ENCODE assay signal across 8 cellular contexts in the genomic region with DNA sequence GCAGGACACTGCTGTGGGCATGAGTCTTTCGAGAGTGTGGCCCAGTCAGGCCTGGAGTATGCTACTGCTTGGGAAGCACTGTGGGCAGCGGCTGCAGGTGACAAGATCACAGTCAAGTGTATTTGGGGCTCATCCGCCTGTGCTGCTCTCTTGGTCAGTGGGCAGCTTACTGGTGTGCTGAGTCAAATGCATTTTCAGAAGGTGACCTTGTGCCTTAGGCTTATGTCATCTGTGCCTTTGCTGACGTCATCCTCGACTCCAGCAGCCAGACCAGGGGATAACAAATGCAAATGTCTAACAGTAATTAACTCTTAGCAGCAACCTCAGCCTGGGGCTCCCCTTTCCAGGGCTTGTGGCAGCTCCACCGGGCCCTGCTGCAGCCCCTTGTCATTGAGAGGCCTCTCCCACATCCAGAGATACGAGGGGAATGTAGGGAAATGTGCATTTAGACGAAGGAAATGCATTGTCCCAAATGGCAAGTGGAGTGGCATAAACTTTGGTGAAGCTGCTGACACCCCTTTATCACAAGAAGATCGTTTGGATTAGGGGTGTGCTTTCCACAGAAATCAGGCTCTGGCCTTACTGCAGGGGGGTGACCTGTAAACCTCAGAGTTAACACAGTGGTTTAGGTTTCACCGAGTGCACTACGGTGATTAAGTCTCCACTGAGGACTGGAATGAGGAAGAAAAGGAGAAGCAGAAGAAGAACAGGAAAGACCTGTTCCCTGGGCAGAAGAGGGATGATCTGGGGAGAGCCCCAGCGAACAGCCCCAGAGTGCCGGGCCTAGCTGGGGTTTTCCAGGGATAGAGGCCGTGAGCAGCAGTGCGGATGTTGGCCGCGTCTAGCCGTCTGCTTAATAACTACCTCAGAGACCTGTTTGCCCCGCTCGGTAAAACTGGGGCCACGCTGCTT. TPM values are rescaled to one million over a fixed set of nuclear protein-coding genes. Genes with fewer than 3 reads are reported as not detected.
DNase-seq lines count a peak whose midpoint lies in the region; ATAC-seq, FAIRE-seq and TF ChIP-seq lines count a peak whose summit lies in the region.

No MANE protein-coding gene starts in this region.

- peak overlapping the region; percentile 91 to 94 for H3K27ac Mint-ChIP-seq in natural killer cell

- no peaks in the 10 kb centered on the region for H3K27me3 Mint-ChIP-seq in natural killer cell (ENCODE audit: low read depth in 2 of 2)

- ATAC-seq in A549 (no peak), GM19035 (IDR thresholded peaks at IDR 0.05; ENCODE audit: unreplicated experiment) (peak; percentile 48), natural killer cell (peak in 1 of 3 donors; percentile 25), GM18498 (IDR thresholded peaks at IDR 0.05; ENCODE audit: unreplicated experiment) (no peak)

- H3K4me1 ChIP-seq in A549: peaks cover 56% of the 10 kb centered on the region

- DNase-seq in A549 (ENCODE audit: low read depth in 1 of 2, low spot score in 1 of 2): no peak
- DNase-seq in LoVo (ENCODE audit: low spot score): peak; percentile 74
- peak; percentile 98 for DNase-seq in bronchial epithelial cell (ENCODE audit: low read depth)
- no peak for DNase-seq in natural killer cell
- DNase-seq in NCI-H128 (lab: John Stamatoyannopoulos, UW; ENCODE audit: unreplicated experiment): no peak
- DNase-seq in Ammon's horn (ENCODE audit: low spot score): no peak

- FAIRE-seq in A549 (lab: Jason Lieb, UNC) (no peak), bronchial epithelial cell (lab: Jason Lieb, UNC) (peak; percentile 47)

- TF ChIP-seq EP300 in A549 (IDR thresholded peaks at IDR 0.05): no peak

- peak overlapping the region; percentile 91 to 97 for H3K27ac ChIP-seq in A549

- H3K9me3 ChIP-seq in A549: no peaks in the 10 kb centered on the region

- CTCF ChIA-PET in A549 (lab: Yijun Ruan, JAX): interaction anchor here (0.8 to 1.5 kb wide), 5 partner anchors 11 to 102 kb away, joined by 3 to 4 read pairs (median 3); no protein-coding TSS in a partner anchor

- intact Hi-C loops in natural killer cell (cut with micrococcal nuclease): loop anchor here (2.0 to 10.0 kb wide), 5 partner anchors 35 to 127 kb away; partner anchors contain the start of gene PSMA6

- 84% methylated on average over 21 of the region's 21 CpGs for WGBS in A549 (ENCODE audit: missing lambda C conversion rate)

- TF ChIP-seq CTCF in A549 (IDR thresholded peaks at IDR 0.05) (no peak), bronchial epithelial cell (IDR thresholded peaks at IDR 0.05; ENCODE audit: insufficient read depth, low read length, severe bottlenecking) (no peak), natural killer cell (IDR thresholded peaks at IDR 0.05) (no peak)

- POLR2A ChIA-PET in A549 (lab: Yijun Ruan, JAX): no interaction called here

- H3K27me3 ChIP-seq in bronchial epithelial cell (ENCODE audit: control insufficient read depth, insufficient read depth, low read length): no peaks in the 10 kb centered on the region

- no peaks in the 10 kb centered on the region for H3K36me3 ChIP-seq in bronchial epithelial cell (ENCODE audit: control insufficient read depth, insufficient read depth, low read length)

- no peaks in the 10 kb centered on the region for H3K36me3 Mint-ChIP-seq in natural killer cell

- no peak overlapping the region for H3K4me2 ChIP-seq in A549

- no peak overlapping the region for H3K4me3 Mint-ChIP-seq in natural killer cell

- no peak for TF ChIP-seq RAD21 in A549 (conservative IDR thresholded peaks at IDR 0.05 in 1 of 2, IDR thresholded peaks at IDR 0.05 in 1 of 2)

- TF ChIP-seq POLR2A in A549 (IDR thresholded peaks at IDR 0.05; ENCODE audit: low read length): no peak

- H3K4me1 Mint-ChIP-seq in natural killer cell: peaks cover 24 to 38% of the 10 kb centered on the region in 2 donors

- H3K4me3 ChIP-seq in A549 (no peak overlapping the region), bronchial epithelial cell (ENCODE audit: low read depth, low read length) (no peak overlapping the region)

- H3K9me3 Mint-ChIP-seq in natural killer cell: no peaks in the 10 kb centered on the region

TF ChIP-seq in A549, 52 proteins besides CTCF, POLR2A, EP300 and RAD21:
- TF ChIP-seq MAX (IDR thresholded peaks at IDR 0.05) (no peak), FOXS1 (CRISPR knock-in tag; IDR thresholded peaks at IDR 0.05) (no peak), HOXB13 (CRISPR knock-in tag; IDR thresholded peaks at IDR 0.05; ENCODE audit: low read depth) (no peak), CBX8 (IDR thresholded peaks at IDR 0.05) (no peak), ZC3H11A (IDR thresholded peaks at IDR 0.05) (no peak), SMC3 (IDR thresholded peaks at IDR 0.05) (no peak), RFX5 (IDR thresholded peaks at IDR 0.05) (no peak), NPAS2 (CRISPR knock-in tag; IDR thresholded peaks at IDR 0.05; ENCODE audit: borderline replicate concordance) (no peak), CBX2 (IDR thresholded peaks at IDR 0.05; ENCODE audit: borderline replicate concordance, low read depth) (no peak), MAFK (IDR thresholded peaks at IDR 0.05; ENCODE audit: partially characterized antibody) (no peak), E2F6 (IDR thresholded peaks at IDR 0.05; ENCODE audit: borderline replicate concordance, low read depth) (no peak), GATA3 (IDR thresholded peaks at IDR 0.05; ENCODE audit: borderline replicate concordance) (no peak), MAZ (IDR thresholded peaks at IDR 0.05; ENCODE audit: borderline replicate concordance, low read depth, low read length) (no peak), BCL3 (IDR thresholded peaks at IDR 0.05) (no peak), TFCP2L1 (CRISPR knock-in tag; IDR thresholded peaks at IDR 0.05) (no peak), NR3C1 (IDR thresholded peaks at IDR 0.05) (no peak), TP53 (CRISPR knock-in tag; IDR thresholded peaks at IDR 0.05) (no peak)
- TF ChIP-seq, protein P1, sequence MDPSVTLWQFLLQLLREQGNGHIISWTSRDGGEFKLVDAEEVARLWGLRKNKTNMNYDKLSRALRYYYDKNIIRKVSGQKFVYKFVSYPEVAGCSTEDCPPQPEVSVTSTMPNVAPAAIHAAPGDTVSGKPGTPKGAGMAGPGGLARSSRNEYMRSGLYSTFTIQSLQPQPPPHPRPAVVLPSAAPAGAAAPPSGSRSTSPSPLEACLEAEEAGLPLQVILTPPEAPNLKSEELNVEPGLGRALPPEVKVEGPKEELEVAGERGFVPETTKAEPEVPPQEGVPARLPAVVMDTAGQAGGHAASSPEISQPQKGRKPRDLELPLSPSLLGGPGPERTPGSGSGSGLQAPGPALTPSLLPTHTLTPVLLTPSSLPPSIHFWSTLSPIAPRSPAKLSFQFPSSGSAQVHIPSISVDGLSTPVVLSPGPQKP (IDR thresholded peaks at IDR 0.05; ENCODE audit: low read depth, low read length): no peak
- TF ChIP-seq, protein P2, sequence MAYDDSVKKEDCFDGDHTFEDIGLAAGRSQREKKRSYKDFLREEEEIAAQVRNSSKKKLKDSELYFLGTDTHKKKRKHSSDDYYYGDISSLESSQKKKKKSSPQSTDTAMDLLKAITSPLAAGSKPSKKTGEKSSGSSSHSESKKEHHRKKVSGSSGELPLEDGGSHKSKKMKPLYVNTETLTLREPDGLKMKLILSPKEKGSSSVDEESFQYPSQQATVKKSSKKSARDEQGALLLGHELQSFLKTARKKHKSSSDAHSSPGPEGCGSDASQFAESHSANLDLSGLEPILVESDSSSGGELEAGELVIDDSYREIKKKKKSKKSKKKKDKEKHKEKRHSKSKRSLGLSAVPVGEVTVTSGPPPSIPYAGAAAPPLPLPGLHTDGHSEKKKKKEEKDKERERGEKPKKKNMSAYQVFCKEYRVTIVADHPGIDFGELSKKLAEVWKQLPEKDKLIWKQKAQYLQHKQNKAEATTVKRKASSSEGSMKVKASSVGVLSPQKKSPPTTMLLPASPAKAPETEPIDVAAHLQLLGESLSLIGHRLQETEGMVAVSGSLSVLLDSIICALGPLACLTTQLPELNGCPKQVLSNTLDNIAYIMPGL (CRISPR knock-in tag; IDR thresholded peaks at IDR 0.05; ENCODE audit: borderline replicate concordance): no peak
- TF ChIP-seq, protein P3, sequence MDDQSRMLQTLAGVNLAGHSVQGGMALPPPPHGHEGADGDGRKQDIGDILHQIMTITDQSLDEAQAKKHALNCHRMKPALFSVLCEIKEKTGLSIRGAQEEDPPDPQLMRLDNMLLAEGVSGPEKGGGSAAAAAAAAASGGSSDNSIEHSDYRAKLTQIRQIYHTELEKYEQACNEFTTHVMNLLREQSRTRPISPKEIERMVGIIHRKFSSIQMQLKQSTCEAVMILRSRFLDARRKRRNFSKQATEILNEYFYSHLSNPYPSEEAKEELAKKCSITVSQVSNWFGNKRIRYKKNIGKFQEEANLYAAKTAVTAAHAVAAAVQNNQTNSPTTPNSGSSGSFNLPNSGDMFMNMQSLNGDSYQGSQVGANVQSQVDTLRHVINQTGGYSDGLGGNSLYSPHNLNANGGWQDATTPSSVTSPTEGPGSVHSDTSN (IDR thresholded peaks at IDR 0.05): no peak
TF ChIP-seq in A549: peak in this region for 0.

RNA-seq across cellular contexts. Expression of gene PSMA6, which starts 39.7 kb away (rescaled TPM):
- polyA plus RNA-seq in A549 (2011; rRNA removed) (321 and 369 TPM in 2 replicates), A549 (2017; fragmentation: RNase III; extraction: RNeasy Plus Mini Kit Qiagen cat#74134 plus additional on column Dnase treatment) (395 to 409 TPM (median 406 TPM) in 3 replicates)
- polyA plus RNA-seq in A549 (2012; cell fraction: cytosol; rRNA removed): 195 and 206 TPM in 2 replicates
- polyA plus RNA-seq in A549 (2012; cell fraction: nucleus; rRNA removed): 92.2 and 156 TPM in 2 replicates
- polyA minus RNA-seq in A549 (2011; rRNA and poly(A)+ RNA removed): 86.4 and 111 TPM in 2 replicates
- total RNA-seq in bronchial epithelial cell (159 and 222 TPM in 2 replicates), natural killer cell (100 to 1,000 TPM; 130 to 141 (median 139) TPM)

Comparison
In these comparisons a context has a peak if more than half of its experiments do, and no peak if none do; other contexts are left out.
1. DNase-seq: peak in LoVo (single experiment) and bronchial epithelial cell (single experiment); none in A549 (0 of 2), natural killer cell (single experiment), NCI-H128 (single experiment) and Ammon's horn (single experiment).